Comparison of ENCODE assay signal across 19 cellular contexts in the genomic region with DNA sequence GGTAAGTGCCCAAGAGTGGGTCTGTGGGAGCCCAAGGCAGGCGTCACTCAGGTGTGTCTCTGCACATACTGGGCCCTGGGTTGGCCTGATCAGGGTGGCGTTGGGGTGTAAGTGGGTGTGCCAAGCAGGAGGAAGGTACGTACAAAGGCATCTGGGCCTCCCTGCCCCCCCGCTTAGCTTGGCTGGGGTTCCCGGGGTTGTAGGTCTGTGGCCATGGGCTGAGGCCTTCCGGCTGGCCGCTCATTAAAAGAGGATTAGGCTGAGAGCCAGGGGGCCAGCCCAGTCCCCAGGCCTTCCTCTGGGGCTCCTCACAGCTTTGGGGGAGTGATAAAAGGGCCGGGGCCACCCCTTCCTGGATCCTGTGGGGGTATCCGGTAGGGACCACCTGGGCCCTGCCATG. TPM values are rescaled to one million over a fixed set of nuclear protein-coding genes. Genes with fewer than 3 reads are reported as not detected.
DNase-seq lines count a peak whose midpoint lies in the region; ATAC-seq and TF ChIP-seq lines count a peak whose summit lies in the region.
"Had no signal": no experiment of that assay in that cellular context is flagged by ENCODE, and none has a peak within 500 bp of the region (broad histone marks: within the 10 kb centered on the region; RNA-seq: fewer than 3 reads in every experiment).

No MANE protein-coding gene starts in this region.

- DNase-seq in astrocyte of the hippocampus (ENCODE audit: low read depth, low spot score), result peak; percentile 42
- peak in 2 of 3 donors; percentile 55 to 77 for DNase-seq in right cardiac atrium
- no peak for DNase-seq in sigmoid colon
- DNase-seq in NCI-H748 (lab: John Stamatoyannopoulos, UW; ENCODE audit: unreplicated experiment), result no peak
- no peak for DNase-seq in AG08396 (ENCODE audit: low spot score)
- DNase-seq in HEK293T (ENCODE audit: extremely low spot score), result no peak
- DNase-seq in amniotic stem cell (lab: John Stamatoyannopoulos, UW), result no peak
- DNase-seq: activated T-cell treated with anti-CD3 and anti-CD28 coated beads, Interleukin-2, amount 50 U/mL, for 4 hours; erythroblast; KBM-7; NCI-H1092 treated with DMSO at 0.1 percent for 48 hours; NCI-H2171 treated with DMSO at 0.1 percent for 48 hours; stimulated activated naive CD8-positive, alpha-beta T cell treated with anti-CD3 and anti-CD28 coated beads, Interleukin-15, Interleukin-2, amounts not matched to agents 100 U/mL and 50 U/mL, for 24 hours had no signal

- H3K36me3 ChIP-seq in BLaER1 (peaks cover 45% of the 10 kb centered on the region), sigmoid colon (no peaks in the 10 kb centered on the region)

- intact Hi-C loops in right cardiac atrium (cut with DNase I), result no loop called here
- intact Hi-C loops in sigmoid colon (cut with DNase I), result no loop called here

- H3K4me1 ChIP-seq in BLaER1 (peaks cover 99% of the 10 kb centered on the region), right cardiac atrium (ENCODE audit: control insufficient read depth, insufficient read depth, low read length) (peaks cover 34% of the 10 kb centered on the region), sigmoid colon (peaks cover 0 to 73% (median 63%) of the 10 kb centered on the region in 4 donors)

- CTCF ChIA-PET in HEK293T (lab: Yijun Ruan, JAX), result no interaction called here

- H3K27me3 ChIP-seq in BLaER1 (no peaks in the 10 kb centered on the region; the same call in 1 of the 2 replicates), right cardiac atrium (ENCODE audit: control insufficient read depth, insufficient read depth) (no peaks in the 10 kb centered on the region), sigmoid colon (no peaks in the 10 kb centered on the region)

- no peak overlapping the region for H3K9ac ChIP-seq in BLaER1

- no peak for TF ChIP-seq CTCF in sigmoid colon (IDR thresholded peaks at IDR 0.05)

- ATAC-seq in right cardiac atrium, result peak; percentile 1 to 8
- ATAC-seq: activated T-cell treated with anti-CD3 and anti-CD28 coated beads, Interleukin-2, amount 50 U/mL, for 4 hours; GM12878; stimulated activated naive CD8-positive, alpha-beta T cell treated with anti-CD3 and anti-CD28 coated beads, Interleukin-15, Interleukin-2, amounts not matched to agents 100 U/mL and 50 U/mL, for 24 hours had no signal

- peak overlapping the region; percentile 56 for H3K27ac ChIP-seq in BLaER1
- H3K27ac ChIP-seq in right cardiac atrium (ENCODE audit: low read length), result peak overlapping the region; percentile 47
- peak overlapping the region; percentile 86 to 91 (median 88) for H3K27ac ChIP-seq in sigmoid colon

- no peak for TF ChIP-seq EP300 in sigmoid colon (IDR thresholded peaks at IDR 0.05)

- H3K9me3 ChIP-seq in BLaER1 (no peaks in the 10 kb centered on the region), right cardiac atrium (ENCODE audit: control insufficient read depth, low read length) (no peaks in the 10 kb centered on the region), sigmoid colon (no peaks in the 10 kb centered on the region)

- H3K4me3 ChIP-seq in BLaER1 (no peak overlapping the region), right cardiac atrium (ENCODE audit: low read length) (no peak overlapping the region), sigmoid colon (no peak overlapping the region)
- H3K4me3 ChIP-seq: GM12878 had no signal

- WGBS in right cardiac atrium, result 52% methylated on average over 9 of the region's 9 CpGs
- 58 to 69% methylated on average over 9 of the region's 9 CpGs for WGBS in sigmoid colon, 2 donors

- peaks cover 76% of the 10 kb centered on the region for H4K20me1 ChIP-seq in BLaER1

- no peak for TF ChIP-seq POLR2A in sigmoid colon (IDR thresholded peaks at IDR 0.05)

- peak overlapping the region; percentile 96 for H3K4me2 ChIP-seq in BLaER1

- POLR2A ChIA-PET in HEK293T (lab: Yijun Ruan, JAX), result no interaction called here

TF ChIP-seq in HEK293T, 16 proteins besides CTCF, POLR2A, EP300 and RAD21:
- no peak for TF ChIP-seq FOXM1 (IDR thresholded peaks at IDR 0.05; ENCODE audit: borderline replicate concordance)
- no peak for TF ChIP-seq SUZ12 (IDR thresholded peaks at IDR 0.05)
- TF ChIP-seq FOXA1 (IDR thresholded peaks at IDR 0.05), result no peak
- no peak for TF ChIP-seq BHLHE40 (IDR thresholded peaks at IDR 0.05; ENCODE audit: borderline replicate concordance)
- TF ChIP-seq ELF4 (IDR thresholded peaks at IDR 0.05), result no peak
- TF ChIP-seq NFRKB (IDR thresholded peaks at IDR 0.05), result no peak
- TF ChIP-seq LEF1 (IDR thresholded peaks at IDR 0.05; ENCODE audit: borderline replicate concordance), result no peak
- TF ChIP-seq CTBP1 (IDR thresholded peaks at IDR 0.05; ENCODE audit: borderline replicate concordance), result no peak
- no peak for TF ChIP-seq ARNT (IDR thresholded peaks at IDR 0.05)
- TF ChIP-seq FOXK2 (IDR thresholded peaks at IDR 0.05), result no peak
- TF ChIP-seq TARDBP (IDR thresholded peaks at IDR 0.05), result no peak
- no peak for TF ChIP-seq HDGF (IDR thresholded peaks at IDR 0.05; ENCODE audit: borderline replicate concordance)
- no peak for TF ChIP-seq PKNOX1 (IDR thresholded peaks at IDR 0.05)
- no peak for TF ChIP-seq ZNF384 (IDR thresholded peaks at IDR 0.05)
- no peak for TF ChIP-seq SP1 (IDR thresholded peaks at IDR 0.05)

RNA-seq across cellular contexts. Expression of gene SEMA3F, which starts 13.3 kb away (rescaled TPM):
- total RNA-seq in right cardiac atrium, result 10 to 100 TPM in 2 of 4 donors, 1 to 10 TPM in 2; 7.3 to 15.2 (median 9.4) TPM
- 10.2 TPM for polyA plus RNA-seq in right cardiac atrium
- total RNA-seq in sigmoid colon, result 10 to 100 TPM in 1 of 4 donors, 1 to 10 TPM in 3; 5.1 to 11.4 (median 8.0) TPM
- polyA plus RNA-seq in sigmoid colon, result 10 to 100 TPM in 1 of 3 donors, 1 to 10 TPM in 1, under 1 TPM in 1; 0.60 to 12.3 (median 1.2) TPM

RNA-seq across cellular contexts. Expression of gene GNAT1, which starts 23.0 kb away (rescaled TPM):
- total RNA-seq in right cardiac atrium (not detected), sigmoid colon (not detected)
- polyA plus RNA-seq in right cardiac atrium (not detected), sigmoid colon (under 1 TPM in 1 of 3 donors, not detected in 2; 0.06 TPM)
- total RNA-seq: A673; activated T-cell treated with anti-CD3 and anti-CD28 coated beads, Interleukin-2, amount 50 U/mL, for 4 hours; cerebellum; GM12878; SK-MEL-5 had no signal
- polyA plus RNA-seq: GM12878, neural cell had no signal

RNA-seq across cellular contexts. Expression of gene SLC38A3, which starts 36.7 kb away (rescaled TPM):
- total RNA-seq in right cardiac atrium (10 to 100 TPM in 1 of 4 donors, 1 to 10 TPM in 3; 5.0 to 10.4 (median 8.9) TPM), sigmoid colon (under 1 TPM in 1 of 4 donors, not detected in 3; 0.28 TPM)
- polyA plus RNA-seq in right cardiac atrium (5.4 TPM), sigmoid colon (under 1 TPM in 1 of 3 donors, not detected in 2; 0.07 TPM)
- total RNA-seq: A673, GM12878 had no signal
- polyA plus RNA-seq: neural cell had no signal

Comparison
In these comparisons a context has a peak if more than half of its experiments do, and no peak if none do; other contexts are left out.
1. DNase-seq: peak in astrocyte of the hippocampus (single experiment) and right cardiac atrium (2 of 3); none in sigmoid colon (single experiment), NCI-H748 (single experiment), AG08396 (single experiment), HEK293T (single experiment) and amniotic stem cell (single experiment).
2. RNA of gene SLC38A3, which starts 36.7 kb away (total RNA-seq): 5.0 to 10.4 TPM in right cardiac atrium; 0.28 TPM in sigmoid colon; every median in the first group is over 4 times any median in the second.
3. Peak in every context shown above with its lines, with median percentiles within 50 percentile points of each other: H3K27ac ChIP-seq.